Comparison of ENCODE assay signal across 10 cellular contexts in genomic region chrX:65671966-65672365, GRCh38. TPM values are rescaled to one million over a fixed set of nuclear protein-coding genes. Genes with fewer than 3 reads are reported as not detected.
DNase-seq lines count a peak whose midpoint lies in the region; ATAC-seq and TF ChIP-seq lines count a peak whose summit lies in the region.
"Had no signal": no experiment of that assay in that cellular context is flagged by ENCODE, and none has a peak within 500 bp of the region (broad histone marks: within the 10 kb centered on the region; RNA-seq: fewer than 3 reads in every experiment).

No MANE protein-coding gene starts in this region.

- no peak overlapping the region for H2BK20ac ChIP-seq in IMR-90 (ENCODE audit: low read depth, low read length)

- no TSS peak for BruUV-seq in IMR-90 (replicated peaks; lab: Mats Ljungman, UMichigan)

- peaks cover 8% of the 10 kb centered on the region; the same call in 1 of the 2 replicates for H3K36me3 ChIP-seq in IMR-90 (ENCODE audit: control insufficient read depth, insufficient read depth, low read length)

- POLR2A ChIA-PET in AG04450 (lab: Yijun Ruan, JAX) (interaction anchor here (1.8 kb wide), 1 partner anchor 32 kb away, joined by 4 read pairs; no protein-coding TSS in a partner anchor), IMR-90 (lab: Charles Lee; ENCODE audit: unreplicated experiment) (interaction anchor here (0.5 kb wide), 1 partner anchor 27 kb away, joined by 3 read pairs; no protein-coding TSS in a partner anchor)

- dilution Hi-C loops in IMR-90 (cut with HindIII; ENCODE audit: low sequenced_read_pairs, unreplicated experiment) = no loop called here

- H3K9me3 ChIP-seq in AG04450 (ENCODE audit: control insufficient read depth, insufficient read depth, low read length) (no peaks in the 10 kb centered on the region; the same call in 1 of the 2 replicates), IMR-90 (ENCODE audit: control insufficient read depth, insufficient read depth, low read length) (no peaks in the 10 kb centered on the region)

- no peak overlapping the region for H2BK15ac ChIP-seq in IMR-90 (ENCODE audit: low read depth, low read length)

- no peak overlapping the region for H3K56ac ChIP-seq in IMR-90 (ENCODE audit: extremely low read depth, insufficient read depth, low read length)

- no peak overlapping the region for H3K14ac ChIP-seq in IMR-90 (replicated peaks; ENCODE audit: low read depth, low read length)

- H2BK120ac ChIP-seq in IMR-90 (ENCODE audit: low read depth, low read length) = no peak overlapping the region

- peak overlapping the region; percentile 44; the same call in 1 of the 2 replicates for H3K4me2 ChIP-seq in IMR-90 (ENCODE audit: low read depth, low read length)

- peak overlapping the region; percentile 35 for H3K27ac Mint-ChIP-seq in neural crest cell (ENCODE audit: unreplicated experiment)

- H4K20me1 ChIP-seq in IMR-90 (ENCODE audit: insufficient read depth, low read length) = peaks cover 60% of the 10 kb centered on the region

- no peak overlapping the region for H4K5ac ChIP-seq in IMR-90 (ENCODE audit: low read depth, low read length)

- intact Hi-C loops in IMR-90 (cut with micrococcal nuclease) = no loop called here

- H3K27me3 ChIP-seq in AG04450 (ENCODE audit: control insufficient read depth, insufficient read depth, low read length) (no peaks in the 10 kb centered on the region), IMR-90 (ENCODE audit: control insufficient read depth, insufficient read depth, low read length) (no peaks in the 10 kb centered on the region)

- no peak overlapping the region for H2AK5ac ChIP-seq in IMR-90 (ENCODE audit: low read depth, low read length)

- H3K4me3 ChIP-seq in AG04450 (ENCODE audit: low read depth, low read length) (peak overlapping the region; percentile 15; the same call in 1 of the 2 replicates), IMR-90 (ENCODE audit: insufficient read depth, low read depth, low read length) (no peak overlapping the region), cardiac fibroblast (replicated peaks in 1 of 2; ENCODE audit: low read depth in 2 of 2, low read length in 2 of 2) (peak overlapping the region in 1 of 2 donors; percentile 18)

- no peak for DNase-seq in AG04450 (ENCODE audit: low read depth, low spot score)
- no peak for DNase-seq in IMR-90
- peak; percentile 51 to 70 for DNase-seq in cardiac fibroblast (ENCODE audit: low read depth in 2 of 2)
- DNase-seq in neural crest cell (ENCODE audit: low read depth, low spot score) = no peak
- no peak for DNase-seq in GM03348 (ENCODE audit: low spot score)
- no peak for DNase-seq in effector CD4-positive, alpha-beta T cell
- DNase-seq in SW 1271 (lab: John Stamatoyannopoulos, UW) = no peak
- DNase-seq: DMS153; stimulated activated CD4-positive, alpha-beta T cell treated with anti-CD3 and anti-CD28 coated beads, Interleukin-2, amount 100 ng/mL, for 24 hours had no signal

- WGBS in IMR-90 (ENCODE audit: extremely low coverage in 2 of 2, insufficient read length in 1 of 2), 2 experiments = no CpG with 5 or more reads among the region's 1 CpG

- no peaks in the 10 kb centered on the region for H3K27me3 Mint-ChIP-seq in neural crest cell (ENCODE audit: low read depth)

- TF ChIP-seq POLR2A in IMR-90 (IDR thresholded peaks at IDR 0.05; ENCODE audit: low read depth, low read length) = no peak

- peaks cover 4% of the 10 kb centered on the region for H3K4me1 ChIP-seq in IMR-90 (ENCODE audit: control insufficient read depth, insufficient read depth, low read length)

- H3K4ac ChIP-seq in IMR-90 (ENCODE audit: low read depth, low read length) = no peak overlapping the region

- peaks cover 15% of the 10 kb centered on the region for H3K36me3 Mint-ChIP-seq in neural crest cell (ENCODE audit: low read depth)

- H4K8ac ChIP-seq in IMR-90 (ENCODE audit: low read depth in 2 of 2, low read length in 2 of 2) = no peak overlapping the region

- in situ Hi-C loops in IMR-90 (cut with MboI; ENCODE audit: low sequenced_read_pairs) = no loop called here

- H3K18ac ChIP-seq in IMR-90 (ENCODE audit: low read depth, low read length) = no peak overlapping the region

- peaks cover 7% of the 10 kb centered on the region; the same call in 1 of the 2 replicates for H3K9me1 ChIP-seq in IMR-90 (ENCODE audit: insufficient read depth, low read length)

- no peak overlapping the region for H2AK9ac ChIP-seq in IMR-90 (replicated peaks; ENCODE audit: low read depth, low read length, poor library complexity)

- H3K79me1 ChIP-seq in IMR-90 (ENCODE audit: low read depth in 1 of 2, low read length in 2 of 2) = peaks cover 0 to 3% of the 10 kb centered on the region in 2 experiments; a peak in 1 of 4 replicates

- CTCF ChIA-PET in AG04450 (lab: Charles Lee) (interaction anchor here (1.5 to 1.7 kb wide), 2 partner anchors 18 to 76 kb away, joined by 3 to 5 read pairs; no protein-coding TSS in a partner anchor), IMR-90 (lab: Yijun Ruan, JAX) (no interaction called here)

- no peak overlapping the region for H2AFZ ChIP-seq in IMR-90 (replicated peaks; ENCODE audit: low read length, poor library complexity)

- no peak overlapping the region for H3K23ac ChIP-seq in IMR-90 (ENCODE audit: low read depth, low read length)

- H3K9me3 Mint-ChIP-seq in neural crest cell = peaks cover 4% of the 10 kb centered on the region

- TF ChIP-seq RAD21 in IMR-90 (IDR thresholded peaks at IDR 0.05; ENCODE audit: low read length) = no peak

- no peak overlapping the region for H4K91ac ChIP-seq in IMR-90 (ENCODE audit: insufficient read depth, low read depth, low read length)

- peak overlapping the region; percentile 49 for H3K4me3 Mint-ChIP-seq in neural crest cell

- TF ChIP-seq CTCF in AG04450 (IDR thresholded peaks at IDR 0.05; ENCODE audit: low read depth, low read length) (no peak), IMR-90 (conservative IDR thresholded peaks at IDR 0.05; ENCODE audit: low read depth, low read length) (no peak), cardiac fibroblast (IDR thresholded peaks at IDR 0.05; ENCODE audit: low read depth, low read length) (no peak), neural crest cell (conservative IDR thresholded peaks at IDR 0.05) (no peak)

- no peak overlapping the region for H3K9ac ChIP-seq in IMR-90 (ENCODE audit: low read depth, low read length)

- no peak overlapping the region for H3K27ac ChIP-seq in AG04450 (ENCODE audit: low read depth, low read length)
- no peak overlapping the region for H3K27ac ChIP-seq in IMR-90 (ENCODE audit: insufficient read depth, low read length)

- H3K4me1 Mint-ChIP-seq in neural crest cell = peaks cover 48% of the 10 kb centered on the region

- no peak for ATAC-seq in IMR-90 (ENCODE audit: low read depth)
- ATAC-seq in GM21526 (IDR thresholded peaks at IDR 0.05; ENCODE audit: low FRiP score, unreplicated experiment) = no peak

- H2BK5ac ChIP-seq in IMR-90 (ENCODE audit: low read depth, low read length, poor library complexity, severe bottlenecking) = peak overlapping the region; percentile 4

TF ChIP-seq in IMR-90, 13 proteins besides CTCF, POLR2A, EP300 and RAD21:
- TF ChIP-seq ELK1 (IDR thresholded peaks at IDR 0.05; ENCODE audit: borderline replicate concordance, low read depth, low read length) (no peak), MAZ (IDR thresholded peaks at IDR 0.05; ENCODE audit: borderline replicate concordance, low read depth, low read length) (no peak), SMC3 (IDR thresholded peaks at IDR 0.05; ENCODE audit: low read depth, low read length) (no peak), RFX5 (IDR thresholded peaks at IDR 0.05; ENCODE audit: low read depth, low read length) (no peak), FOS (IDR thresholded peaks at IDR 0.05; ENCODE audit: low read depth, low read length) (no peak), MXI1 (IDR thresholded peaks at IDR 0.05; ENCODE audit: borderline replicate concordance, low read depth, low read length) (no peak), RCOR1 (IDR thresholded peaks at IDR 0.05; ENCODE audit: insufficient replicate concordance, low read length) (no peak), NFE2L2 (IDR thresholded peaks at IDR 0.05; ENCODE audit: low read depth, low read length) (no peak), USF2 (IDR thresholded peaks at IDR 0.05; ENCODE audit: low read depth, low read length) (no peak), CEBPB (IDR thresholded peaks at IDR 0.05; ENCODE audit: low read depth, low read length) (no peak), MAFK (IDR thresholded peaks at IDR 0.05; ENCODE audit: low read depth, low read length) (no peak), BHLHE40 (IDR thresholded peaks at IDR 0.05; ENCODE audit: low read depth, low read length) (no peak), CHD1 (IDR thresholded peaks at IDR 0.05; ENCODE audit: low read depth, low read length) (no peak)

RNA-seq across cellular contexts. Expression of gene MSN, which starts 4.5 kb away (rescaled TPM):
- polyA plus RNA-seq in AG04450 (2011; rRNA removed) = 484 and 493 TPM in 2 replicates
- polyA minus RNA-seq in AG04450 (2011; rRNA and poly(A)+ RNA removed) = 464 and 491 TPM in 2 replicates
- 580 and 619 TPM in 2 replicates for total RNA-seq in IMR-90 (2012; rRNA removed)
- polyA plus RNA-seq in IMR-90 (2012; rRNA removed) = 422 TPM in 2 replicates
- polyA plus RNA-seq in IMR-90 (2012; cell fraction: cytosol; rRNA removed) = 175 and 199 TPM in 2 replicates
- 152 and 305 TPM in 2 replicates for polyA plus RNA-seq in IMR-90 (2012; cell fraction: nucleus; rRNA removed; ENCODE audit: low replicate concordance)
- total RNA-seq in neural crest cell = 184 and 185 TPM in 2 replicates

Comparison
In these comparisons a context has a peak if more than half of its experiments do, and no peak if none do; other contexts are left out.
1. DNase-seq: peak in cardiac fibroblast (2 of 2); none in AG04450 (single experiment), IMR-90 (single experiment), neural crest cell (single experiment), GM03348 (single experiment), effector CD4-positive, alpha-beta T cell (single experiment) and SW 1271 (0 of 2).